Comparison of ENCODE assay signal across 34 cellular contexts in the genomic region with DNA sequence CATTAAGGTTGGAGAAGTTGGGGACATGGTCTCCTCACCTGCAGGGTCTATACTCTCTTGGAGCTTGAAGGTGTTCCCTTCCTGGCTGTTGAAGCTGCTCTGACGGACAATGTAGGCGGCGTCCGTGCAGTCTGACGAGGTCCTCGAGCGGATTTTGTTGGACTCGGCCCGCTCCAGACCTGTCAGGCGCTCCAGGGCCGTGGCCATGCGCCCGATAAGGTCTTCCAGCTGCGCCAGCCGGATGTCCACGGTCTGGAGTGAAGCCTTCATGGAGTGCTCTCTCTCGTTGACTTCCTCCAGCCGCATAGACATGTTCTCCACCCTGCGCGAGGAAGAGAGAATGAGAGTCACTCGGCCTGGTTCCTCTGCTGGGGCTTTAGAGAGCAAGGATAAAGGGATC.
"Had no signal": no experiment of that assay in that cellular context is flagged by ENCODE, and none has a peak within 500 bp of the region (broad histone marks: within the 10 kb centered on the region; RNA-seq: fewer than 3 reads in every experiment).

No MANE protein-coding gene starts in this region.

- H3K4me1 ChIP-seq: adrenal gland, body of pancreas, breast epithelium had no signal

- H3K36me3 ChIP-seq: adrenal gland, ascending aorta, brain microvascular endothelial cell, breast epithelium, cardiac muscle cell had no signal

- FAIRE-seq: astrocyte, bronchial epithelial cell had no signal

- H3K27ac ChIP-seq: adrenal gland, ascending aorta, body of pancreas, brain microvascular endothelial cell, breast epithelium, cardiac muscle cell had no signal

- H3K4me3 ChIP-seq: adrenal gland, ascending aorta, body of pancreas, breast epithelium, cardiac muscle cell had no signal

- H3K9me3 ChIP-seq: adrenal gland, ascending aorta, body of pancreas, breast epithelium had no signal

- ATAC-seq: activated naive CD4-positive, alpha-beta T cell treated with anti-CD3 and anti-CD28 coated beads, Interleukin-2, amount 50 U/mL, for 72 hours; activated naive CD8-positive, alpha-beta T cell treated with anti-CD3 and anti-CD28 coated beads, Interleukin-2, amount 50 U/mL, for 24 hours; activated T-cell treated with anti-CD3 and anti-CD28 coated beads, Interleukin-2, amount 50 U/mL, for 4 hours; activated T-cell treated with anti-CD3 and anti-CD28 coated beads, Interleukin-2, amount 50 U/mL, for 72 hours; activated T-helper 17 cell treated with anti-CD3 and anti-CD28 coated beads, Interleukin-2, amount 50 U/mL, for 72 hours; body of pancreas had no signal

- H3K27me3 ChIP-seq: adrenal gland, ascending aorta, body of pancreas, brain microvascular endothelial cell, breast epithelium, cardiac muscle cell had no signal

- DNase-seq: activated effector memory CD4-positive, alpha-beta T cell treated with anti-CD3 and anti-CD28 coated beads, Interleukin-2, amount 50 U/mL, for 16 hours; activated effector memory CD4-positive, alpha-beta T cell treated with Interleukin-2 at 50 U/mL for 16 hours; activated gamma-delta T cell; activated gamma-delta T cell treated with Interleukin-2 at 50 U/mL for 16 hours; activated naive CD4-positive, alpha-beta T cell; activated naive CD4-positive, alpha-beta T cell treated with anti-CD3 and anti-CD28 coated beads for 36 hours; activated naive CD4-positive, alpha-beta T cell treated with anti-CD3 and anti-CD28 coated beads, Interleukin-2, amount 10 ng/mL, durations not matched to agents 7 days and 5 days; activated naive CD4-positive, alpha-beta T cell treated with anti-CD3 and anti-CD28 coated beads, Interleukin-2, amount 50 U/mL, for 16 hours; activated naive CD4-positive, alpha-beta T cell treated with Interleukin-2 at 50 U/mL for 16 hours; activated naive CD8-positive, alpha-beta T cell treated with anti-CD3 and anti-CD28 coated beads for 36 hours; activated naive CD8-positive, alpha-beta T cell treated with anti-CD3 and anti-CD28 coated beads, Interleukin-2, amount 10 ng/mL, durations not matched to agents 7 days and 5 days; activated naive CD8-positive, alpha-beta T cell treated with anti-CD3 and anti-CD28 coated beads, Interleukin-2, amount 50 U/mL, for 24 hours; activated T-cell treated with anti-CD3 and anti-CD28 coated beads, Interleukin-2, amount 50 U/mL, for 1 hour; activated T-cell treated with anti-CD3 and anti-CD28 coated beads, Interleukin-2, amount 50 U/mL, for 24 hours; activated T-cell treated with anti-CD3 and anti-CD28 coated beads, Interleukin-2, amount 50 U/mL, for 4 hours; activated T-cell treated with anti-CD3 and anti-CD28 coated beads, Interleukin-2, amount 50 U/mL, for 48 hours; activated T-cell treated with anti-CD3 and anti-CD28 coated beads, Interleukin-2, amount 50 U/mL, for 72 hours; adrenal gland; amniotic stem cell; amygdala; anterior cingulate cortex; aorta; body of pancreas; brain microvascular endothelial cell; caudate nucleus; central memory CD4-positive, alpha-beta T cell; cerebellar nuclear complex had no signal
